Comparison of ENCODE assay signal across 1 cellular context in the genomic region with DNA sequence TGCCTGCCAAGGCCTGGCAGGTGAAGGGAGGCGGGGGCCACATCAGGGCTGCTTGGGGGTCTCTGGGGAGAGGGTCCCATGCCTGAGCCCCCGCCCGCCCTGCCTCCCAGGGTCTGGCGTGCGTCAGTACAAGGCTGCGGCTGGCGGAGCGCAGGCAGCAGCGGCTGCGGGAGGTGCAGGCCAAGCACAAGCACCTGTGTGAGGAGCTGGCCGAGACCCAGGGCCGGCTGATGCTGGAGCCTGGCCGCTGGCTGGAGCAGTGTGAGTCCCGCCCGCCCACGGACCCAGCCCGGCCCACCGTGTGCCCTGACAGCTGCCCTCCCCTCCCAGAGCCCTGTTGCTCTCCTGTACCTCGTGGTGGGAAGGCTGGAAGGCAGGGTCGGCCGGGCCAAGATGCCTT.
TF ChIP-seq lines count a peak whose summit lies in the region.

No MANE protein-coding gene starts in this region.

TF ChIP-seq in GM23338, 12 proteins besides CTCF, POLR2A, EP300 and RAD21 (continued from another document):
- TF ChIP-seq, protein P1, sequence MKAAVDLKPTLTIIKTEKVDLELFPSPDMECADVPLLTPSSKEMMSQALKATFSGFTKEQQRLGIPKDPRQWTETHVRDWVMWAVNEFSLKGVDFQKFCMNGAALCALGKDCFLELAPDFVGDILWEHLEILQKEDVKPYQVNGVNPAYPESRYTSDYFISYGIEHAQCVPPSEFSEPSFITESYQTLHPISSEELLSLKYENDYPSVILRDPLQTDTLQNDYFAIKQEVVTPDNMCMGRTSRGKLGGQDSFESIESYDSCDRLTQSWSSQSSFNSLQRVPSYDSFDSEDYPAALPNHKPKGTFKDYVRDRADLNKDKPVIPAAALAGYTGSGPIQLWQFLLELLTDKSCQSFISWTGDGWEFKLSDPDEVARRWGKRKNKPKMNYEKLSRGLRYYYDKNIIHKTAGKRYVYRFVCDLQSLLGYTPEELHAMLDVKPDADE (IDR thresholded peaks at IDR 0.05), result no peak
- no peak for TF ChIP-seq CREB1 (CRISPR knock-in tag; IDR thresholded peaks at IDR 0.05; ENCODE audit: low read depth)
- no peak for TF ChIP-seq POLR2AphosphoS5 (IDR thresholded peaks at IDR 0.05; ENCODE audit: low read depth)
- TF ChIP-seq, protein P2, sequence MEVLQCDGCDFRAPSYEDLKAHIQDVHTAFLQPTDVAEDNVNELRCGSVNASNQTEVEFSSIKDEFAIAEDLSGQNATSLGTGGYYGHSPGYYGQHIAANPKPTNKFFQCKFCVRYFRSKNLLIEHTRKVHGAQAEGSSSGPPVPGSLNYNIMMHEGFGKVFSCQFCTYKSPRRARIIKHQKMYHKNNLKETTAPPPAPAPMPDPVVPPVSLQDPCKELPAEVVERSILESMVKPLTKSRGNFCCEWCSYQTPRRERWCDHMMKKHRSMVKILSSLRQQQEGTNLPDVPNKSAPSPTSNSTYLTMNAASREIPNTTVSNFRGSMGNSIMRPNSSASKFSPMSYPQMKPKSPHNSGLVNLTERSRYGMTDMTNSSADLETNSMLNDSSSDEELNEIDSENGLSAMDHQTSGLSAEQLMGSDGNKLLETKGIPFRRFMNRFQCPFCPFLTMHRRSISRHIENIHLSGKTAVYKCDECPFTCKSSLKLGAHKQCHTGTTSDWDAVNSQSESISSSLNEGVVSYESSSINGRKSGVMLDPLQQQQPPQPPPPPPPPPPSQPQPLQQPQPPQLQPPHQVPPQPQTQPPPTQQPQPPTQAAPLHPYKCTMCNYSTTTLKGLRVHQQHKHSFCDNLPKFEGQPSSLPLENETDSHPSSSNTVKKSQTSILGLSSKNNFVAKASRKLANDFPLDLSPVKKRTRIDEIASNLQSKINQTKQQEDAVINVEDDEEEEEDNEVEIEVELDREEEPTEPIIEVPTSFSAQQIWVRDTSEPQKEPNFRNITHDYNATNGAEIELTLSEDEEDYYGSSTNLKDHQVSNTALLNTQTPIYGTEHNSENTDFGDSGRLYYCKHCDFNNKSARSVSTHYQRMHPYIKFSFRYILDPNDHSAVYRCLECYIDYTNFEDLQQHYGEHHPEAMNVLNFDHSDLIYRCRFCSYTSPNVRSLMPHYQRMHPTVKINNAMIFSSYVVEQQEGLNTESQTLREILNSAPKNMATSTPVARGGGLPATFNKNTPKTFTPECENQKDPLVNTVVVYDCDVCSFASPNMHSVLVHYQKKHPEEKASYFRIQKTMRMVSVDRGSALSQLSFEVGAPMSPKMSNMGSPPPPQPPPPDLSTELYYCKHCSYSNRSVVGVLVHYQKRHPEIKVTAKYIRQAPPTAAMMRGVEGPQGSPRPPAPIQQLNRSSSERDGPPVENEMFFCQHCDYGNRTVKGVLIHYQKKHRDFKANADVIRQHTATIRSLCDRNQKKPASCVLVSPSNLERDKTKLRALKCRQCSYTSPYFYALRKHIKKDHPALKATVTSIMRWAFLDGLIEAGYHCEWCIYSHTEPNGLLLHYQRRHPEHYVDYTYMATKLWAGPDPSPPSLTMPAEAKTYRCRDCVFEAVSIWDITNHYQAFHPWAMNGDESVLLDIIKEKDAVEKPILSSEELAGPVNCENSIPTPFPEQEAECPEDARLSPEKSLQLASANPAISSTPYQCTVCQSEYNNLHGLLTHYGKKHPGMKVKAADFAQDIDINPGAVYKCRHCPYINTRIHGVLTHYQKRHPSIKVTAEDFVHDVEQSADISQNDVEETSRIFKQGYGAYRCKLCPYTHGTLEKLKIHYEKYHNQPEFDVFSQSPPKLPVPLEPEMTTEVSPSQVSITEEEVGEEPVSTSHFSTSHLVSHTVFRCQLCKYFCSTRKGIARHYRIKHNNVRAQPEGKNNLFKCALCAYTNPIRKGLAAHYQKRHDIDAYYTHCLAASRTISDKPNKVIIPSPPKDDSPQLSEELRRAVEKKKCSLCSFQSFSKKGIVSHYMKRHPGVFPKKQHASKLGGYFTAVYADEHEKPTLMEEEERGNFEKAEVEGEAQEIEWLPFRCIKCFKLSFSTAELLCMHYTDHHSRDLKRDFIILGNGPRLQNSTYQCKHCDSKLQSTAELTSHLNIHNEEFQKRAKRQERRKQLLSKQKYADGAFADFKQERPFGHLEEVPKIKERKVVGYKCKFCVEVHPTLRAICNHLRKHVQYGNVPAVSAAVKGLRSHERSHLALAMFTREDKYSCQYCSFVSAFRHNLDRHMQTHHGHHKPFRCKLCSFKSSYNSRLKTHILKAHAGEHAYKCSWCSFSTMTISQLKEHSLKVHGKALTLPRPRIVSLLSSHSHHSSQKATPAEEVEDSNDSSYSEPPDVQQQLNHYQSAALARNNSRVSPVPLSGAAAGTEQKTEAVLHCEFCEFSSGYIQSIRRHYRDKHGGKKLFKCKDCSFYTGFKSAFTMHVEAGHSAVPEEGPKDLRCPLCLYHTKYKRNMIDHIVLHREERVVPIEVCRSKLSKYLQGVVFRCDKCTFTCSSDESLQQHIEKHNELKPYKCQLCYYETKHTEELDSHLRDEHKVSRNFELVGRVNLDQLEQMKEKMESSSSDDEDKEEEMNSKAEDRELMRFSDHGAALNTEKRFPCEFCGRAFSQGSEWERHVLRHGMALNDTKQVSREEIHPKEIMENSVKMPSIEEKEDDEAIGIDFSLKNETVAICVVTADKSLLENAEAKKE (CRISPR knock-in tag; IDR thresholded peaks at IDR 0.05), result no peak
- no peak for TF ChIP-seq STAT1 (IDR thresholded peaks at IDR 0.05; ENCODE audit: unreplicated experiment)
- no peak for TF ChIP-seq NANOG (IDR thresholded peaks at IDR 0.05; ENCODE audit: borderline replicate concordance)
